In the genomic region with DNA sequence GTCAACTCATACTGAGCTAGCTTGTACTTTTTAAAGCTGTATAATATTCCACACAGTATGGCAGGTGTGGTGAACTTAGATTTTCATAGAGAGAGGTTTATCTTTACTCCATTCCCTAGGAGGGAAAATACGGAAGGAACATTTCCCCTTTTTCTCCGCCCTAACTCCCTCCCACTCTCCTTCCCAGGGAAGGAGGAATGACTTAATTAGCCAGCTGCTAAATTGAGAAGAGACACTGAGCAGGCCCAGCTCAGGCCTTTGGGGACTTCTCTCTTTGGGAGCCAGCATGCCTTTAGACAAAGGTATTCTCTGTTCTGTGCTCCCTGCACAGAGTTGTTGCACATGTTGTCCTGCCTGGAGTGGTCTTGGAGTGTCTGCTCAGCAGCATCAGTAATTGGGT, we compare ENCODE assay signal across 19 cellular contexts. TPM values are rescaled to one million over a fixed set of nuclear protein-coding genes. Genes with fewer than 3 reads are reported as not detected.
DNase-seq lines count a peak whose midpoint lies in the region; ATAC-seq, FAIRE-seq and TF ChIP-seq lines count a peak whose summit lies in the region.
"Had no signal": no experiment of that assay in that cellular context is flagged by ENCODE, and none has a peak within 500 bp of the region (broad histone marks: within the 10 kb centered on the region; RNA-seq: fewer than 3 reads in every experiment).

No MANE protein-coding gene starts in this region.

- peaks cover 0 to 3% of the 10 kb centered on the region in 2 experiments; a peak in 4 of 5 replicates for H3K4me1 ChIP-seq in K562 (replicated peaks in 1 of 2; ENCODE audit: control insufficient read depth in 2 of 2, insufficient read depth in 2 of 2, low read length in 2 of 2)
- H3K4me1 ChIP-seq in osteoblast (ENCODE audit: insufficient read depth, low read length) = no peaks in the 10 kb centered on the region
- H3K4me1 ChIP-seq: Caco-2 had no signal

- H3K36me3 ChIP-seq in K562 (ENCODE audit: control insufficient read depth, insufficient read depth, low read length) = no peaks in the 10 kb centered on the region
- no peaks in the 10 kb centered on the region for H3K36me3 ChIP-seq in osteoblast (ENCODE audit: insufficient read depth, low read length)

- no peak overlapping the region for H2AFZ ChIP-seq in K562 (ENCODE audit: low read depth, low read length)
- H2AFZ ChIP-seq in osteoblast (ENCODE audit: low read length) = no peak overlapping the region
- H2AFZ ChIP-seq: GM23338 had no signal

- H3K9ac ChIP-seq in K562 (ENCODE audit: insufficient read depth in 1 of 2, low read depth in 2 of 2, low read length in 2 of 2) = no peak overlapping the region
- H3K9ac ChIP-seq: BLaER1 treated with 17β-estradiol and CSF1 and Interleukin-3, amounts not matched to agents 10 nM and 100 nM had no signal

- DNase-seq in left ventricle myocardium superior (no peak), Right ventricle myocardium superior (no peak), K562 (ENCODE audit: extremely low read depth in 1 of 4, low spot score in 3 of 4) (no peak), sciatic nerve (ENCODE audit: low spot score) (no peak), osteoblast (ENCODE audit: insufficient read length, low spot score, missing footprints) (no peak), NCI-H524 treated with DMSO at 0.1 percent for 48 hours (lab: John Stamatoyannopoulos, UW) (no peak)
- DNase-seq: Caco-2; CD4-positive, alpha-beta T cell; DMS153; DMS79; GDM1; H7 had no signal

- H3K9me3 ChIP-seq in K562 (replicated peaks; ENCODE audit: control insufficient read depth, insufficient read depth, low read depth, low read length) (no peaks in the 10 kb centered on the region), osteoblast (ENCODE audit: low read depth, low read length) (no peaks in the 10 kb centered on the region)
- H3K9me3 ChIP-seq: Caco-2 had no signal

- H3K4me3 ChIP-seq in K562 = no peak overlapping the region
- no peak overlapping the region for H3K4me3 ChIP-seq in osteoblast (ENCODE audit: insufficient read depth, low read length)
- H3K4me3 ChIP-seq: BLaER1 treated with 17β-estradiol and CSF1 and Interleukin-3, amounts not matched to agents 10 nM and 100 nM; GM23338 had no signal

- ATAC-seq in left ventricle myocardium superior = peak; percentile 19
- no peak for ATAC-seq in Right ventricle myocardium superior (ENCODE audit: poor library complexity)
- ATAC-seq in K562 = no peak
- peak; percentile 55 for ATAC-seq in sciatic nerve
- ATAC-seq: GM23338, HCT116 had no signal

- 90% methylated on average over 2 of the region's 2 CpGs for WGBS in K562 (ENCODE audit: insufficient coverage, low coverage, missing lambda C conversion rate)

- no peak for FAIRE-seq in K562 (lab: Jason Lieb, UNC)
- FAIRE-seq: D721Med, GM12892, GM18507 had no signal

- CTCF ChIA-PET in K562 (lab: Yijun Ruan, JAX; ENCODE audit: low intra/inter-chr PET ratio) = interaction anchor here (0.6 kb wide), 1 partner anchor 160 kb away, joined by 3 read pairs; no protein-coding TSS in a partner anchor

- no peak for TF ChIP-seq POLR2A in K562 (conservative IDR thresholded peaks at IDR 0.05)

- in situ Hi-C loops in K562 (cut with MboI) = no loop called here

- no peak for TF ChIP-seq RAD21 in K562 (CRISPR knock-in tag; conservative IDR thresholded peaks at IDR 0.05 in 1 of 2, IDR thresholded peaks at IDR 0.05 in 1 of 2)

- no peaks in the 10 kb centered on the region for H3K9me1 ChIP-seq in K562 (ENCODE audit: control insufficient read depth, insufficient read depth, low read length)

- TF ChIP-seq EP300 in K562 (IDR thresholded peaks at IDR 0.05; ENCODE audit: low read length) = no peak

- intact Hi-C loops in left ventricle myocardium superior (cut with micrococcal nuclease) (no loop called here), Right ventricle myocardium superior (cut with DNase I) (no loop called here), K562 (cut with micrococcal nuclease) (no loop called here), sciatic nerve (cut with DNase I) (no loop called here)

- H3K79me2 ChIP-seq in K562 (ENCODE audit: control insufficient read depth, insufficient read depth, low read length) (no peaks in the 10 kb centered on the region), osteoblast (ENCODE audit: insufficient read depth, low read length) (no peaks in the 10 kb centered on the region)

- no TSS peak for BruUV-seq in K562 (replicated peaks; lab: Mats Ljungman, UMichigan)

- H4K20me1 ChIP-seq in K562 (replicated peaks; ENCODE audit: control insufficient read depth, insufficient read depth, low read length) (no peaks in the 10 kb centered on the region), osteoblast (ENCODE audit: insufficient read depth, low read length) (no peaks in the 10 kb centered on the region)
- H4K20me1 ChIP-seq: BLaER1 treated with 17β-estradiol and CSF1 and Interleukin-3, amounts not matched to agents 10 nM and 100 nM had no signal

- POLR2A ChIA-PET in K562 (lab: Yijun Ruan, JAX) = interaction anchor here (0.9 kb wide), 2 partner anchors 16 to 47 kb away, joined by 3 read pairs; no protein-coding TSS in a partner anchor

- H3K27me3 ChIP-seq in K562 (ENCODE audit: control insufficient read depth in 2 of 2, insufficient read depth in 2 of 2, low read length in 2 of 2) (no peaks in the 10 kb centered on the region), osteoblast (ENCODE audit: insufficient read depth, low read length) (no peaks in the 10 kb centered on the region)
- H3K27me3 ChIP-seq: BLaER1 treated with 17β-estradiol and CSF1 and Interleukin-3, amounts not matched to agents 10 nM and 100 nM had no signal

- no peak overlapping the region for H3K27ac ChIP-seq in K562 (ENCODE audit: extremely low read depth, low read depth, low read length)
- H3K27ac ChIP-seq in osteoblast (ENCODE audit: low read depth, low read length) = no peak overlapping the region
- H3K27ac ChIP-seq: BLaER1 treated with 17β-estradiol and CSF1 and Interleukin-3, amounts not matched to agents 10 nM and 100 nM; HL-60 had no signal

- H3K4me2 ChIP-seq in K562 (ENCODE audit: insufficient read depth, low read length) = no peak overlapping the region
- no peak overlapping the region for H3K4me2 ChIP-seq in osteoblast (ENCODE audit: insufficient read depth, low read length)
- H3K4me2 ChIP-seq: GM23338 had no signal

- TF ChIP-seq CTCF in K562 (IDR thresholded peaks at IDR 0.05 in 2 of 3, conservative IDR thresholded peaks at IDR 0.05 in 1 of 3; ENCODE audit: insufficient read depth in 2 of 3, low read depth in 1 of 3, low read length in 3 of 3) = no peak
- no peak for TF ChIP-seq CTCF in osteoblast (IDR thresholded peaks at IDR 0.05; ENCODE audit: extremely low read depth, low read depth, low read length)

TF ChIP-seq in K562, 482 proteins besides CTCF, POLR2A, EP300 and RAD21:
- TF ChIP-seq, protein P1, sequence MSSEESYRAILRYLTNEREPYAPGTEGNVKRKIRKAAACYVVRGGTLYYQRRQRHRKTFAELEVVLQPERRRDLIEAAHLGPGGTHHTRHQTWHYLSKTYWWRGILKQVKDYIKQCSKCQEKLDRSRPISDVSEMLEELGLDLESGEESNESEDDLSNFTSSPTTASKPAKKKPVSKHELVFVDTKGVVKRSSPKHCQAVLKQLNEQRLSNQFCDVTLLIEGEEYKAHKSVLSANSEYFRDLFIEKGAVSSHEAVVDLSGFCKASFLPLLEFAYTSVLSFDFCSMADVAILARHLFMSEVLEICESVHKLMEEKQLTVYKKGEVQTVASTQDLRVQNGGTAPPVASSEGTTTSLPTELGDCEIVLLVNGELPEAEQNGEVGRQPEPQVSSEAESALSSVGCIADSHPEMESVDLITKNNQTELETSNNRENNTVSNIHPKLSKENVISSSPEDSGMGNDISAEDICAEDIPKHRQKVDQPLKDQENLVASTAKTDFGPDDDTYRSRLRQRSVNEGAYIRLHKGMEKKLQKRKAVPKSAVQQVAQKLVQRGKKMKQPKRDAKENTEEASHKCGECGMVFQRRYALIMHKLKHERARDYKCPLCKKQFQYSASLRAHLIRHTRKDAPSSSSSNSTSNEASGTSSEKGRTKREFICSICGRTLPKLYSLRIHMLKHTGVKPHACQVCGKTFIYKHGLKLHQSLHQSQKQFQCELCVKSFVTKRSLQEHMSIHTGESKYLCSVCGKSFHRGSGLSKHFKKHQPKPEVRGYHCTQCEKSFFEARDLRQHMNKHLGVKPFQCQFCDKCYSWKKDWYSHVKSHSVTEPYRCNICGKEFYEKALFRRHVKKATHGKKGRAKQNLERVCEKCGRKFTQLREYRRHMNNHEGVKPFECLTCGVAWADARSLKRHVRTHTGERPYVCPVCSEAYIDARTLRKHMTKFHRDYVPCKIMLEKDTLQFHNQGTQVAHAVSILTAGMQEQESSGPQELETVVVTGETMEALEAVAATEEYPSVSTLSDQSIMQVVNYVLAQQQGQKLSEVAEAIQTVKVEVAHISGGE (CRISPR knock-in tag; IDR thresholded peaks at IDR 0.05) = no peak
- TF ChIP-seq ZNF146 (CRISPR knock-in tag; IDR thresholded peaks at IDR 0.05; ENCODE audit: unreplicated experiment) = peak; percentile 54

RNA-seq across cellular contexts. Expression of a gene that starts 46.0 kb away (rescaled TPM):
- total RNA-seq in left ventricle myocardium superior (5.0 TPM), Right ventricle myocardium superior (5.2 TPM), K562 (2014; rRNA removed) (8.8 and 10.0 TPM in 2 replicates), K562 (2014; rRNA removed; fragmentation: Illumina TruSeq; extraction: Trizol) (15.2 and 16.0 TPM in 2 replicates), K562 (2015; rRNA removed; fragmentation: Illumina TruSeq; extraction: Trizol) (14.9 and 15.1 TPM in 2 replicates), K562 (2021) (13.9 and 16.5 TPM in 2 replicates), sciatic nerve (37.9 TPM), osteoblast (0.88 and 1.4 TPM in 2 replicates)
- total RNA-seq in K562 (2011; cell fraction: chromatin; rRNA removed; ENCODE audit: low replicate concordance) = 21.3 and 23.7 TPM in 2 replicates
- total RNA-seq in K562 (2011; cell fraction: nucleolus; rRNA removed) = 16.7 and 20.0 TPM in 2 replicates
- 23.1 and 26.4 TPM in 2 replicates for total RNA-seq in K562 (2011; cell fraction: nucleoplasm; rRNA removed)
- polyA plus RNA-seq in K562 (2011; rRNA removed) (10.3 and 11.0 TPM in 2 replicates), K562 (2014; fragmentation: Illumina TruSeq; extraction: Trizol) (9.6 and 10.3 TPM in 2 replicates), K562 (2014; fragmentation: Nextera tagmentation; extraction: Ambion mirVana) (under 1 TPM; 0.13 to 0.39 TPM), K562 (2014; rRNA removed) (5.2 and 5.7 TPM in 2 replicates)
- 5.5 and 9.5 TPM in 2 replicates for polyA plus RNA-seq in K562 (2011; cell fraction: cytosol; rRNA removed)
- polyA plus RNA-seq in K562 (2011; cell fraction: nucleus; rRNA removed) = 22.9 and 25.9 TPM in 2 replicates
- polyA plus RNA-seq in K562 (2012) = 10.1 and 17.6 TPM in 2 replicates
- 22.1 and 24.6 TPM in 2 replicates for polyA minus RNA-seq in K562 (2011; rRNA and poly(A)+ RNA removed)
- 11.5 and 12.0 TPM in 2 replicates for polyA minus RNA-seq in K562 (2011; cell fraction: cytosol; rRNA and poly(A)+ RNA removed)
- 12.0 and 16.4 TPM in 2 replicates for polyA minus RNA-seq in K562 (2011; cell fraction: nucleus; rRNA and poly(A)+ RNA removed)

Comparison
In these comparisons a context has a peak if more than half of its experiments do, and no peak if none do; other contexts are left out.
1. ATAC-seq: peak in left ventricle myocardium superior (single experiment) and sciatic nerve (single experiment); none in Right ventricle myocardium superior (single experiment) and K562 (single experiment).